35 cellular contexts compared by ENCODE assay signal in the genomic region with DNA sequence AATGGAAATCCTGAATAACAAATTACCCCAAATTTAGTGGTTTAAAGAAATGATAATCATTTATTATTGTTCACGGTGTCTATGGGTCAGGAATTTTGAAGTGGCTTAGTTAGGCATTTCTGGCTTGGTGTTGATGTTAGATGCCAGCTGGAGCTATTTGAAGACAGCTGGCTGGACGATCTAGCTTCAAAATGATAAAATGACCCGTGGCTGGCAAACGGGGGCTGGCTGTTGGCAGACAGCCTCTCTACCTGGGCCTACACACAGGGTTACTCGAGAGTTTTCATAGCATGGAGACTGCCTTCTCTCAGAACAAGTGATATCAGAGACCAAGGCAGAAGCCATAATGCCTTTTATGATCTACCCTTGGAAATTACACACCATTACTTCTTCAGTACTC.
"Had no signal": no experiment of that assay in that cellular context is flagged by ENCODE, and none has a peak within 500 bp of the region (broad histone marks: within the 10 kb centered on the region; RNA-seq: fewer than 3 reads in every experiment).

No MANE protein-coding gene starts in this region.

- H3K4me3 ChIP-seq: MG63 had no signal

- H3K9me3 ChIP-seq: MG63 had no signal

- H3K36me3 ChIP-seq: brain microvascular endothelial cell, MG63 had no signal

- H3K27me3 ChIP-seq: brain microvascular endothelial cell, MG63 had no signal

- H3K27me3 Mint-ChIP-seq: activated B cell treated with CpG ODN at 0.5 μM for 24 hours; activated CD4-positive, alpha-beta memory T cell treated with anti-CD3 and anti-CD28 coated beads, Interleukin-2, amount 10 ng/mL, durations not matched to agents 7 days and 5 days; activated CD8-positive, alpha-beta memory T cell treated with anti-CD3 and anti-CD28 coated beads, Interleukin-2, amount 10 ng/mL, durations not matched to agents 7 days and 5 days; activated naive CD8-positive, alpha-beta T cell treated with anti-CD3 and anti-CD28 coated beads for 36 hours; central memory CD8-positive, alpha-beta T cell had no signal

- DNase-seq: activated B cell treated with CpG ODN at 0.5 μM for 24 hours; activated CD4-positive, alpha-beta memory T cell treated with anti-CD3 and anti-CD28 coated beads, Interleukin-2, amount 10 ng/mL, durations not matched to agents 7 days and 5 days; activated CD4-positive, alpha-beta T cell treated with anti-CD3 and anti-CD28 coated beads for 4 hours; activated CD4-positive, CD25-positive, alpha-beta regulatory T cell treated with anti-CD3 and anti-CD28 coated beads, Interleukin-2, amount 50 U/mL, for 72 hours; activated CD8-positive, alpha-beta memory T cell treated with anti-CD3 and anti-CD28 coated beads for 24 hours; activated CD8-positive, alpha-beta memory T cell treated with anti-CD3 and anti-CD28 coated beads, Interleukin-2, amount 10 ng/mL, durations not matched to agents 7 days and 5 days; activated CD8-positive, alpha-beta memory T cell treated with anti-CD3 and anti-CD28 coated beads, Interleukin-2, amount 50 U/mL, for 48 hours; activated effector memory CD4-positive, alpha-beta T cell treated with Interleukin-2 at 50 U/mL for 16 hours; activated naive CD4-positive, alpha-beta T cell treated with anti-CD3 and anti-CD28 coated beads, Interleukin-2, amount 50 U/mL, for 16 hours; activated naive CD8-positive, alpha-beta T cell treated with anti-CD3 and anti-CD28 coated beads for 36 hours; activated T-cell treated with anti-CD3 and anti-CD28 coated beads, Interleukin-2, amount 50 U/mL, for 48 hours; amniotic stem cell; aorta; brain microvascular endothelial cell; Kasumi-1; KG1; MG63; NCI-H1048; NCI-H1105 treated with DMSO at 0.1 percent for 48 hours; NCI-H1436; NCI-H1694; NCI-H1930; NCI-H2081 treated with DMSO at 0.1 percent for 48 hours; NCI-H226; NCI-H446 treated with DMSO at 0.1 percent for 48 hours; NCI-H69; OCI-M1; SHP77 treated with DMSO at 0.1 percent for 48 hours; SW 1271; T-helper 1 cell; T-helper 2 cell; T-helper 9 cell had no signal

- H3K9me3 Mint-ChIP-seq: central memory CD8-positive, alpha-beta T cell had no signal

- H3K27ac Mint-ChIP-seq: activated B cell treated with CpG ODN at 0.5 μM for 24 hours; activated CD4-positive, alpha-beta memory T cell treated with anti-CD3 and anti-CD28 coated beads, Interleukin-2, amount 10 ng/mL, durations not matched to agents 7 days and 5 days; activated CD8-positive, alpha-beta memory T cell treated with anti-CD3 and anti-CD28 coated beads, Interleukin-2, amount 10 ng/mL, durations not matched to agents 7 days and 5 days; activated naive CD8-positive, alpha-beta T cell treated with anti-CD3 and anti-CD28 coated beads for 36 hours had no signal

- H3K27ac ChIP-seq: brain microvascular endothelial cell, VCaP had no signal

- ATAC-seq: activated CD8-positive, alpha-beta memory T cell treated with anti-CD3 and anti-CD28 coated beads, Interleukin-2, amount 10 ng/mL, durations not matched to agents 7 days and 5 days; SK-N-SH treated with all-trans-retinoic acid at 6 μM for 48 hours had no signal

- H3K4me1 Mint-ChIP-seq: activated B cell treated with CpG ODN at 0.5 μM for 24 hours; activated CD4-positive, alpha-beta memory T cell treated with anti-CD3 and anti-CD28 coated beads, Interleukin-2, amount 10 ng/mL, durations not matched to agents 7 days and 5 days; activated CD8-positive, alpha-beta memory T cell treated with anti-CD3 and anti-CD28 coated beads, Interleukin-2, amount 10 ng/mL, durations not matched to agents 7 days and 5 days; activated naive CD8-positive, alpha-beta T cell treated with anti-CD3 and anti-CD28 coated beads for 36 hours; central memory CD8-positive, alpha-beta T cell had no signal

- H3K36me3 Mint-ChIP-seq: activated CD8-positive, alpha-beta memory T cell treated with anti-CD3 and anti-CD28 coated beads, Interleukin-2, amount 10 ng/mL, durations not matched to agents 7 days and 5 days; activated naive CD8-positive, alpha-beta T cell treated with anti-CD3 and anti-CD28 coated beads for 36 hours had no signal

- H3K4me3 Mint-ChIP-seq: activated B cell treated with CpG ODN at 0.5 μM for 24 hours; activated CD4-positive, alpha-beta memory T cell treated with anti-CD3 and anti-CD28 coated beads, Interleukin-2, amount 10 ng/mL, durations not matched to agents 7 days and 5 days; activated CD8-positive, alpha-beta memory T cell treated with anti-CD3 and anti-CD28 coated beads, Interleukin-2, amount 10 ng/mL, durations not matched to agents 7 days and 5 days; activated naive CD8-positive, alpha-beta T cell treated with anti-CD3 and anti-CD28 coated beads for 36 hours; central memory CD8-positive, alpha-beta T cell had no signal
